In genomic region chr20:20593447-20594170, GRCh38 we compare ENCODE assay signal across 8 cellular contexts.
DNase-seq lines count a peak whose midpoint lies in the region; ATAC-seq and TF ChIP-seq lines count a peak whose summit lies in the region.

No MANE protein-coding gene starts in this region.

- H3F3A ChIP-seq in DOHH2 (ENCODE audit: control insufficient read depth, insufficient read depth) = no peaks in the 10 kb centered on the region

- TF ChIP-seq CTCF in DOHH2 (IDR thresholded peaks at IDR 0.05; ENCODE audit: low read depth, low read length, poor library complexity, severe bottlenecking) (peak; percentile 80), left lung (IDR thresholded peaks at IDR 0.05) (peak in 1 of 2 donors; percentile 28)

- H3K9me2 ChIP-seq in DOHH2 (replicated peaks; ENCODE audit: control insufficient read depth, low read length) = no peaks in the 10 kb centered on the region

- no peaks in the 10 kb centered on the region for H4K20me1 ChIP-seq in DOHH2 (ENCODE audit: control insufficient read depth, insufficient read depth, low read depth, low read length)

- H3K79me2 ChIP-seq in DOHH2 (ENCODE audit: control insufficient read depth, low read length) = no peaks in the 10 kb centered on the region

- H3K27me3 ChIP-seq in DOHH2 (ENCODE audit: control insufficient read depth, low read length) (no peaks in the 10 kb centered on the region), left lung (no peaks in the 10 kb centered on the region)

- ATAC-seq in HG02798 (IDR thresholded peaks at IDR 0.05; ENCODE audit: poor library complexity, unreplicated experiment) (peak; percentile 40), left lung (peak; percentile 77), HG03571 (IDR thresholded peaks at IDR 0.05; ENCODE audit: unreplicated experiment) (no peak)

- no peak overlapping the region for H3K4me2 ChIP-seq in DOHH2 (ENCODE audit: low read length)

- H3K4me1 ChIP-seq in DOHH2 (ENCODE audit: control insufficient read depth, low read length) (no peaks in the 10 kb centered on the region), left lung (peaks cover 0 to 11% of the 10 kb centered on the region in 2 donors)

- intact Hi-C loops in left lung (cut with DNase I) = loop anchor here in 1 of 2 donors (10.0 kb wide), 1 partner anchor 231 kb away; no protein-coding TSS in a partner anchor

- DNase-seq in NCI-H774 (lab: John Stamatoyannopoulos, UW) = peak; percentile 57
- peak; percentile 95 for DNase-seq in cerebellar cortex (ENCODE audit: low spot score)
- peak in 1 of 2 donors; percentile 33 for DNase-seq in left lung
- no peak for DNase-seq in NK-92 treated with Interleukin-12 subunit alpha and Interleukin-12 subunit beta, amount 100 ng/mL, for 24 hours (lab: John Stamatoyannopoulos, UW)
- DNase-seq in activated effector memory CD4-positive, alpha-beta T cell treated with Interleukin-2 at 50 U/mL for 16 hours = no peak

- H3K4me3 ChIP-seq in DOHH2 (ENCODE audit: low read length) = no peak overlapping the region
- no peak overlapping the region for H3K4me3 ChIP-seq in left lung

- H3K36me3 ChIP-seq in DOHH2 (ENCODE audit: control insufficient read depth, low read length) (no peaks in the 10 kb centered on the region), left lung (peaks cover 0 to 54% of the 10 kb centered on the region in 2 donors)

- H3K27ac ChIP-seq in DOHH2 (ENCODE audit: low read depth, low read length) (no peak overlapping the region), left lung (peak overlapping the region; percentile 3 to 51)

- no peaks in the 10 kb centered on the region for H3K9me3 ChIP-seq in DOHH2 (ENCODE audit: control insufficient read depth, insufficient read depth, low read length)
- H3K9me3 ChIP-seq in left lung = no peaks in the 10 kb centered on the region

Comparison
In these comparisons a context has a peak if more than half of its experiments do, and no peak if none do; other contexts are left out.
1. DNase-seq: peak in NCI-H774 (single experiment) and cerebellar cortex (single experiment); none in NK-92 treated with Interleukin-12 subunit alpha and Interleukin-12 subunit beta, amount 100 ng/mL, for 24 hours (single experiment) and activated effector memory CD4-positive, alpha-beta T cell treated with Interleukin-2 at 50 U/mL for 16 hours (single experiment).